ENCODE assay signal across 11 cellular contexts in the genomic region with DNA sequence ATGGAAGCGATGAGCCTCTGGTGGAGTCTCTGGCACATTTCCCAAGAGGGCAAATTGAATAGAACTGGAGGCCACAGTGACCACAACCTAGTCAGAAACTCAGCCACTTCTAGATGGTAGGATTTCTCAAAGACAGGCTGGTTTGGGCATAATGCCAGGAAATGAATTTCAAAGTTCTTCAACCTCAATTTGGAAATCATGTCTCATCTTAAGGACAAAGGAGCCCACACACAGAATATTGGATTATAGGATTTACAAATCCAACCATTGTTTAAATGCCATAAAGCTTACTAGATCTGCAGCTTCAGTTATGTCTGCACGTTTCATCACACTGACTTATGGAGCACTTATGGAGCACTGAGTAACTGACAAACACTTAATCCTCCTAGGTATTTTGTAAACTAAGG.
DNase-seq lines count a peak whose midpoint lies in the region; ATAC-seq and TF ChIP-seq lines count a peak whose summit lies in the region.
"Had no signal": no experiment of that assay in that cellular context is flagged by ENCODE, and none has a peak within 500 bp of the region (broad histone marks: within the 10 kb centered on the region; RNA-seq: fewer than 3 reads in every experiment).

No MANE protein-coding gene starts in this region.

- H3K4me3 ChIP-seq in cardiac fibroblast (replicated peaks in 1 of 2; ENCODE audit: low read depth in 2 of 2, low read length in 2 of 2) (no peak overlapping the region), neural progenitor cell (no peak overlapping the region)

- peaks cover 4% of the 10 kb centered on the region for H3K9me3 Mint-ChIP-seq in osteocyte (ENCODE audit: unreplicated experiment)
- H3K9me3 Mint-ChIP-seq in neural progenitor cell: peaks cover 7% of the 10 kb centered on the region
- peaks cover 9% of the 10 kb centered on the region for H3K9me3 Mint-ChIP-seq in WTC11

- H3K27me3 Mint-ChIP-seq in osteocyte (ENCODE audit: unreplicated experiment): no peaks in the 10 kb centered on the region
- H3K27me3 Mint-ChIP-seq in neural progenitor cell (ENCODE audit: insufficient read depth, low read depth): peaks cover 5% of the 10 kb centered on the region
- H3K27me3 Mint-ChIP-seq in WTC11 (ENCODE audit: low read depth): peaks cover 2% of the 10 kb centered on the region; the same call in 1 of the 2 replicates

- TF ChIP-seq CTCF in cardiac fibroblast (IDR thresholded peaks at IDR 0.05; ENCODE audit: low read depth, low read length): no peak
- no peak for TF ChIP-seq CTCF in osteocyte (IDR thresholded peaks at IDR 0.05)
- TF ChIP-seq CTCF in neural progenitor cell (IDR thresholded peaks at IDR 0.05): no peak
- no peak for TF ChIP-seq CTCF in WTC11 (IDR thresholded peaks at IDR 0.05)

- H3K27ac ChIP-seq in neural progenitor cell: no peak overlapping the region

- no peak overlapping the region for H3K9ac ChIP-seq in neural progenitor cell

- H3K36me3 Mint-ChIP-seq in osteocyte (ENCODE audit: unreplicated experiment) (no peaks in the 10 kb centered on the region), neural progenitor cell (no peaks in the 10 kb centered on the region), WTC11 (no peaks in the 10 kb centered on the region)

- ATAC-seq in sciatic nerve (no peak), WTC11 (no peak)

- H3K4me2 ChIP-seq in neural progenitor cell: no peak overlapping the region

- intact Hi-C loops in sciatic nerve (cut with DNase I): no loop called here

- POLR2A ChIA-PET in WTC11 (lab: Charles Lee): no interaction called here

- no peak overlapping the region for H2AFZ ChIP-seq in neural progenitor cell (replicated peaks)

- H4K20me1 ChIP-seq in neural progenitor cell (ENCODE audit: low read depth): no peaks in the 10 kb centered on the region

- DNase-seq in EH (ENCODE audit: low read depth) (peak; percentile 98), NCI-H82 (lab: John Stamatoyannopoulos, UW) (peak; percentile 62), cardiac fibroblast (ENCODE audit: low read depth in 2 of 2) (peak; percentile 90 to 98), osteocyte (ENCODE audit: extremely low spot score, unreplicated experiment) (no peak), sciatic nerve (ENCODE audit: low spot score) (no peak), neural progenitor cell (ENCODE audit: low spot score) (no peak), WTC11 (ENCODE audit: low spot score) (no peak), SHP77 treated with DMSO at 0.1 percent for 48 hours (lab: John Stamatoyannopoulos, UW) (no peak)
- DNase-seq: DMS153, NCI-H446, posterior cingulate gyrus had no signal

- no peaks in the 10 kb centered on the region for H3K36me3 ChIP-seq in neural progenitor cell

- peaks cover 54% of the 10 kb centered on the region for H3K4me1 Mint-ChIP-seq in osteocyte (ENCODE audit: unreplicated experiment)
- peaks cover 14% of the 10 kb centered on the region for H3K4me1 Mint-ChIP-seq in neural progenitor cell
- H3K4me1 Mint-ChIP-seq in WTC11: peaks cover 6% of the 10 kb centered on the region

- CTCF ChIA-PET in WTC11 (lab: Charles Lee): no interaction called here

- H3K27me3 ChIP-seq in neural progenitor cell: no peaks in the 10 kb centered on the region

- no peaks in the 10 kb centered on the region for H3K9me3 ChIP-seq in neural progenitor cell (ENCODE audit: low read depth)

- H3K79me2 ChIP-seq in neural progenitor cell (ENCODE audit: low read depth): no peaks in the 10 kb centered on the region

- H3F3A ChIP-seq in neural progenitor cell (ENCODE audit: low read depth): no peaks in the 10 kb centered on the region

- H3K4me1 ChIP-seq in neural progenitor cell: no peaks in the 10 kb centered on the region

- peak overlapping the region; percentile 89 for H3K27ac Mint-ChIP-seq in osteocyte (ENCODE audit: unreplicated experiment)
- no peak overlapping the region for H3K27ac Mint-ChIP-seq in neural progenitor cell
- H3K27ac Mint-ChIP-seq in WTC11: no peak overlapping the region

- H3K4me3 Mint-ChIP-seq in osteocyte (ENCODE audit: unreplicated experiment) (no peak overlapping the region), neural progenitor cell (no peak overlapping the region), WTC11 (no peak overlapping the region)

TF ChIP-seq in WTC11, 78 proteins besides CTCF, POLR2A, EP300 and RAD21:
- no peak for TF ChIP-seq ZNF317 (CRISPR knock-in tag; IDR thresholded peaks at IDR 0.05; ENCODE audit: borderline replicate concordance, low read depth)
- TF ChIP-seq, protein P1, sequence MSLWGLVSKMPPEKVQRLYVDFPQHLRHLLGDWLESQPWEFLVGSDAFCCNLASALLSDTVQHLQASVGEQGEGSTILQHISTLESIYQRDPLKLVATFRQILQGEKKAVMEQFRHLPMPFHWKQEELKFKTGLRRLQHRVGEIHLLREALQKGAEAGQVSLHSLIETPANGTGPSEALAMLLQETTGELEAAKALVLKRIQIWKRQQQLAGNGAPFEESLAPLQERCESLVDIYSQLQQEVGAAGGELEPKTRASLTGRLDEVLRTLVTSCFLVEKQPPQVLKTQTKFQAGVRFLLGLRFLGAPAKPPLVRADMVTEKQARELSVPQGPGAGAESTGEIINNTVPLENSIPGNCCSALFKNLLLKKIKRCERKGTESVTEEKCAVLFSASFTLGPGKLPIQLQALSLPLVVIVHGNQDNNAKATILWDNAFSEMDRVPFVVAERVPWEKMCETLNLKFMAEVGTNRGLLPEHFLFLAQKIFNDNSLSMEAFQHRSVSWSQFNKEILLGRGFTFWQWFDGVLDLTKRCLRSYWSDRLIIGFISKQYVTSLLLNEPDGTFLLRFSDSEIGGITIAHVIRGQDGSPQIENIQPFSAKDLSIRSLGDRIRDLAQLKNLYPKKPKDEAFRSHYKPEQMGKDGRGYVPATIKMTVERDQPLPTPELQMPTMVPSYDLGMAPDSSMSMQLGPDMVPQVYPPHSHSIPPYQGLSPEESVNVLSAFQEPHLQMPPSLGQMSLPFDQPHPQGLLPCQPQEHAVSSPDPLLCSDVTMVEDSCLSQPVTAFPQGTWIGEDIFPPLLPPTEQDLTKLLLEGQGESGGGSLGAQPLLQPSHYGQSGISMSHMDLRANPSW (CRISPR knock-in tag; conservative IDR thresholded peaks at IDR 0.05; ENCODE audit: low read depth): no peak
- TF ChIP-seq EMX1 (CRISPR knock-in tag; IDR thresholded peaks at IDR 0.05): no peak
- TF ChIP-seq ZNF416 (CRISPR knock-in tag; IDR thresholded peaks at IDR 0.05): no peak
- no peak for TF ChIP-seq TEAD1 (CRISPR knock-in tag; IDR thresholded peaks at IDR 0.05)
- TF ChIP-seq KAT7 (CRISPR knock-in tag; IDR thresholded peaks at IDR 0.05; ENCODE audit: borderline replicate concordance): no peak
- TF ChIP-seq, protein P2, sequence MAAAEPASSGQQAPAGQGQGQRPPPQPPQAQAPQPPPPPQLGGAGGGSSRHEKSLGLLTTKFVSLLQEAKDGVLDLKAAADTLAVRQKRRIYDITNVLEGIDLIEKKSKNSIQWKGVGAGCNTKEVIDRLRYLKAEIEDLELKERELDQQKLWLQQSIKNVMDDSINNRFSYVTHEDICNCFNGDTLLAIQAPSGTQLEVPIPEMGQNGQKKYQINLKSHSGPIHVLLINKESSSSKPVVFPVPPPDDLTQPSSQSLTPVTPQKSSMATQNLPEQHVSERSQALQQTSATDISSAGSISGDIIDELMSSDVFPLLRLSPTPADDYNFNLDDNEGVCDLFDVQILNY (CRISPR knock-in tag; IDR thresholded peaks at IDR 0.05): no peak
- no peak for TF ChIP-seq SOX15 (CRISPR knock-in tag; IDR thresholded peaks at IDR 0.05)
- TF ChIP-seq ZNF219 (CRISPR knock-in tag; IDR thresholded peaks at IDR 0.05; ENCODE audit: borderline replicate concordance): no peak
TF ChIP-seq in WTC11: peak in this region for 0.

Comparison
In these comparisons a context has a peak if more than half of its experiments do, and no peak if none do; other contexts are left out.
1. DNase-seq: peak in EH (single experiment), NCI-H82 (single experiment) and cardiac fibroblast (2 of 2); none in osteocyte (single experiment), sciatic nerve (single experiment), neural progenitor cell (single experiment), WTC11 (single experiment) and SHP77 treated with DMSO at 0.1 percent for 48 hours (single experiment).